ENCODE assay signal across 9 cellular contexts in the genomic region with DNA sequence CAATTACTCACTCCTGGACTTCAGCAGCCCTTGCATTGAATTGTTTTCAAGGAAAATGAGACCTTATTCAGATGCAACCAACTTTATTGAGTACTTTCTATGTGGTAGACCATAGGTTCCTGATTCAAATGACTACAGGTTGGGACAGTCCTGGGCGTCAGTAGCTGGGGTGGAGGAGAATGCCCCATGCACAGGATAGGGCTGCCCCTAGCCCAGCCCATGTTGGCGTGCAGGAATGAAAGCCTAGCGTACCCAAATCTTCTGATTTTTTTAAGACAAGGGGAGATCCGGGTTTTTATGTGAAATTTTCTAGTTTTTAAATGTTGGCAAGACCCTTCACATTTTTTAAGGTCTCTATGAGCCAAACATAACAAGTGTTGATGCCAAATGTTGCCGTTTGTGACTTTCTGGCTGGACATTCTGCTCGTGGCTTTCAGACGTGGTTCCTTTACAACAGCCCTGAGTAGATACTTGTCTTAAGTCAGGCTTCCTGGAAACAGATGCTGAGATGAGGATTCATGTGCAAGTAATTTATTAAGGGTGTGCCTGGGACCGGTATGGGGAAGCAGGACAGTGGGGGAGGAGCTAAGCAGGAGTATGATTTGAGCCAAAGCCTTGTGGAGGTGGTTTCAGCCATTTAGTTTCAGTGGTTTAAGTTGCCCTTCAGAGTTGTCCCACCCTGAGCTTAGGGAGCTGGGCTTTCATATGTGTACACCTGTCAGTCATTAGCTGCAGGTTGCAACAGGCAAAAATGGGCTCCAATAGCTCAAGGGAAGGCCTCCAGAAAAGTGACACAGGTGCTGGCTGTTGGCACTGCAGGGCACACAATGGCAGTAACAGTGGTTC.
DNase-seq lines count a peak whose midpoint lies in the region; ATAC-seq and TF ChIP-seq lines count a peak whose summit lies in the region.
"Had no signal": no experiment of that assay in that cellular context is flagged by ENCODE, and none has a peak within 500 bp of the region (broad histone marks: within the 10 kb centered on the region; RNA-seq: fewer than 3 reads in every experiment).

No MANE protein-coding gene starts in this region.

- H3K27me3 Mint-ChIP-seq in Calu3 (ENCODE audit: unreplicated experiment) = no peaks in the 10 kb centered on the region

- TF ChIP-seq CTCF in Calu3 (IDR thresholded peaks at IDR 0.05; ENCODE audit: unreplicated experiment) = no peak

- H3K9me3 Mint-ChIP-seq in Calu3 (ENCODE audit: low read depth, unreplicated experiment) = no peaks in the 10 kb centered on the region

- CTCF ChIA-PET in Calu3 (lab: Charles Lee) = no interaction called here

- H3K27ac Mint-ChIP-seq in Calu3 (ENCODE audit: unreplicated experiment) = no peak overlapping the region

- DNase-seq in Calu3 = peak; percentile 3
- peak; percentile 14 for DNase-seq in fibroblast of gingiva (ENCODE audit: low read depth)
- DNase-seq in AG08395 (ENCODE audit: low spot score) = no peak
- no peak for DNase-seq in NCI-H1930 (lab: John Stamatoyannopoulos, UW)
- no peak for DNase-seq in NCI-H524 (lab: John Stamatoyannopoulos, UW)
- DNase-seq in NCI-H2029 (lab: John Stamatoyannopoulos, UW) = no peak
- DNase-seq: NCI-H526 treated with DMSO at 0.1 percent for 48 hours had no signal

- ATAC-seq in GM21367 (IDR thresholded peaks at IDR 0.05; ENCODE audit: unreplicated experiment) (peak; percentile 60), HG03378 (IDR thresholded peaks at IDR 0.05; ENCODE audit: unreplicated experiment) (peak; percentile 61)

- no peak overlapping the region for H3K4me3 Mint-ChIP-seq in Calu3 (ENCODE audit: low read depth, unreplicated experiment)

- H3K36me3 Mint-ChIP-seq in Calu3 (ENCODE audit: insufficient read depth, unreplicated experiment) = no peaks in the 10 kb centered on the region

- H3K4me1 Mint-ChIP-seq in Calu3 (ENCODE audit: low read depth, unreplicated experiment) = peaks cover 8% of the 10 kb centered on the region

- BruUV-seq in Calu3 (replicated peaks; lab: Mats Ljungman, UMichigan) = no TSS peak

- intact Hi-C loops in Calu3 (cut with micrococcal nuclease; ENCODE audit: unreplicated experiment) = no loop called here

Comparison
In these comparisons a context has a peak if more than half of its experiments do, and no peak if none do; other contexts are left out.
1. DNase-seq: peak in Calu3 (single experiment) and fibroblast of gingiva (single experiment); none in AG08395 (single experiment), NCI-H1930 (0 of 2), NCI-H524 (0 of 2) and NCI-H2029 (single experiment).